Comparison of ENCODE assay signal across 23 cellular contexts in the genomic region with DNA sequence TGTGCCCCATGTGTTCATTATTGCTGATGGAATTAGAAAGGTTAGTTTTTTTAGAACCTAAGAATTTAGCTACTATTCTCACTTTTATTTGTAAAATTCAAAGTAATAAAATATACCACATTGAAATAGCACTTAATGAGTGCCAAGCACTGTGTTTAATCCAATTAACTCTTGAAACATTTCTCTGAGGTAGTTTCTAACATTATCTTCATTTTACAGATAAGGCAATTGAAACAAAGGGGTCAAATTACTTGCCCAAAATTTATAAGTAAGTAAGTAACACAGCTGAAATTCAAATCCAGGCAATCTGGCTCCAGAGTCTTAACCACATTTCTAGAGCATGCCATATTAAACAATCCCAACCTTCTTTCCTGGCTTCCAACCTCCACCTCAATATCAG.
A peak's percentile ranks its signal among the peaks of the same experiment; 100 is the strongest.
DNase-seq lines count a peak whose midpoint lies in the region; FAIRE-seq and TF ChIP-seq lines count a peak whose summit lies in the region.
"Had no signal": no experiment of that assay in that cellular context is flagged by ENCODE, and none has a peak within 500 bp of the region (broad histone marks: within the 10 kb centered on the region; RNA-seq: fewer than 3 reads in every experiment).

No MANE protein-coding gene starts in this region.

- H3K27ac ChIP-seq in osteoblast (ENCODE audit: low read depth, low read length) = no peak overlapping the region
- H3K27ac ChIP-seq: 22Rv1; A549; BLaER1 treated with 17β-estradiol and CSF1 and Interleukin-3, amounts not matched to agents 10 nM and 100 nM; C4-2B had no signal

- DNase-seq in DMS 273 (lab: John Stamatoyannopoulos, UW; ENCODE audit: unreplicated experiment) (peak; percentile 22), DMS 273 treated with DMSO at 0.1 percent for 48 hours (lab: John Stamatoyannopoulos, UW) (no peak), astrocyte of the hippocampus (ENCODE audit: low read depth, low spot score) (peak; percentile 23), osteoblast (ENCODE audit: insufficient read length, low spot score, missing footprints) (peak; percentile 46), D341Med (ENCODE audit: low spot score) (no peak), frontal cortex (ENCODE audit: low spot score in 2 of 2) (no peak)
- DNase-seq: AML-193; Caco-2; Calu3; CD4-positive, alpha-beta T cell; CD8-positive, alpha-beta T cell; DMS153; DMS53; DMS79; DND-41; EL; GDM1 had no signal

- FAIRE-seq in frontal cortex (lab: Jason Lieb, UNC) = no peak
- FAIRE-seq: A549, GM18507 had no signal

- H3K79me2 ChIP-seq in osteoblast (ENCODE audit: insufficient read depth, low read length) = no peaks in the 10 kb centered on the region

- H3K27me3 ChIP-seq in osteoblast (ENCODE audit: insufficient read depth, low read length) = no peaks in the 10 kb centered on the region
- H3K27me3 ChIP-seq: BLaER1 treated with 17β-estradiol and CSF1 and Interleukin-3, amounts not matched to agents 10 nM and 100 nM had no signal

- no peaks in the 10 kb centered on the region for H3K36me3 ChIP-seq in osteoblast (ENCODE audit: insufficient read depth, low read length)
- H3K36me3 ChIP-seq: BLaER1 treated with 17β-estradiol and CSF1 and Interleukin-3, amounts not matched to agents 10 nM and 100 nM had no signal

- H4K20me1 ChIP-seq in osteoblast (ENCODE audit: insufficient read depth, low read length) = peaks cover 3% of the 10 kb centered on the region
- H4K20me1 ChIP-seq: BLaER1 treated with 17β-estradiol and CSF1 and Interleukin-3, amounts not matched to agents 10 nM and 100 nM had no signal

- no peak overlapping the region for H3K4me2 ChIP-seq in osteoblast (ENCODE audit: insufficient read depth, low read length)
- H3K4me2 ChIP-seq: A549; BLaER1 treated with 17β-estradiol and CSF1 and Interleukin-3, amounts not matched to agents 10 nM and 100 nM had no signal

- no peak overlapping the region for H3K4me3 ChIP-seq in osteoblast (ENCODE audit: insufficient read depth, low read length)
- H3K4me3 ChIP-seq: A549; BLaER1 treated with 17β-estradiol and CSF1 and Interleukin-3, amounts not matched to agents 10 nM and 100 nM; GM12878 had no signal

- H2AFZ ChIP-seq in osteoblast (ENCODE audit: low read length) = no peak overlapping the region

- no peak for TF ChIP-seq CTCF in osteoblast (IDR thresholded peaks at IDR 0.05; ENCODE audit: extremely low read depth, low read depth, low read length)

- no peaks in the 10 kb centered on the region for H3K4me1 ChIP-seq in osteoblast (ENCODE audit: insufficient read depth, low read length)
- H3K4me1 ChIP-seq: BLaER1 treated with 17β-estradiol and CSF1 and Interleukin-3, amounts not matched to agents 10 nM and 100 nM; Caco-2 had no signal

- no peaks in the 10 kb centered on the region for H3K9me3 ChIP-seq in osteoblast (ENCODE audit: low read depth, low read length)

Comparison
In these comparisons a context has a peak if more than half of its experiments do, and no peak if none do; other contexts are left out.
1. DNase-seq: peak in DMS 273 (single experiment), astrocyte of the hippocampus (single experiment) and osteoblast (single experiment); none in DMS 273 treated with DMSO at 0.1 percent for 48 hours (single experiment), D341Med (single experiment) and frontal cortex (0 of 2).